17 cellular contexts compared by ENCODE assay signal in the genomic region with DNA sequence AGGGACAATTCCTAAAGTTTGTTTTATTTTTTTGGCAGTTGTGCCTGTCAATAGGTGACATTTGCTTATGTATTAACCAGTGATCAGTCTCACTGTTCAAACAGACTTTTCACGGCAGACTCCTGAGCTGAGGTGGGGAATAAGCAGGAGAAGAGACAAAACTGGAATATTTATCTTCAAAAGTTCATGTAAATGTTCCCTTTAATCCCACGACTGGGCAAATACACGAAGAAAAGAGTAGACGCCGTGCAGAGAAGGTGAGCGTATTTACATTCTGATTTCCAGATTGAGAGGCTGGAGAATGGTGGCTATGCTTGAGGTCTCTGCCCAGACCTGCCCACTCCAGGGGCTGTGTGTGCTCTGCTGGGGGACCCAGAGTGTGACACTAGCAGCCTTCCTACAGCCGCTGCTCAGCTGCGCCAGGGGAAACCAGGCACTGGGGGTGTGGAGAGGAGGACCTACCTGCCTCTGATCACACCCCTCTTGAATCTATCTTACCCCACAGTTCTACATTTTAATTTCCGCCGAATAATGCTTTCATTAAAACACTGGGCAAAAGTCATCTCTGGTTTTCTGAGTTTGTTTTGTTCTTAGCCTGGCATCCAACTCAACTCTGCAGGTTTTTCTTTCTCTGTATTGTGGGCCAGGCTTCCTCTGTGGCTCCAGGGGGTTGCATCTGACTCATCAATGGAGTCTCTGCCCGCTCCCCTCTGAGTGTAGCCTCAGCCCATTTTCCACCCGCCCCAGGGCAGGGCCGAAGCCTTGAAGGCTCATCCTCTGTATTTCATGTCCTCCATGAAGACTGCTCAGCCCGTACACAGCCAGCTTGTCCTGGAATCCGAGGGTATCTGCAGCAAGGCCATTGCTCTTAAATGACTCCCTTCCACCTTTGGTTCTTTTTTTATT.
A peak's percentile ranks its signal among the peaks of the same experiment; 100 is the strongest.
DNase-seq lines count a peak whose midpoint lies in the region; ATAC-seq, FAIRE-seq and TF ChIP-seq lines count a peak whose summit lies in the region.
"Had no signal": no experiment of that assay in that cellular context is flagged by ENCODE, and none has a peak within 500 bp of the region (broad histone marks: within the 10 kb centered on the region; RNA-seq: fewer than 3 reads in every experiment).

No MANE protein-coding gene starts in this region.

- H3K36me3 Mint-ChIP-seq in activated CD8-positive, alpha-beta T cell treated with anti-CD3 and anti-CD28 coated beads for 36 hours (ENCODE audit: low read depth), result no peaks in the 10 kb centered on the region
- peaks cover 2% of the 10 kb centered on the region for H3K36me3 Mint-ChIP-seq in activated CD8-positive, alpha-beta T cell treated with anti-CD3 and anti-CD28 coated beads, Interleukin-2, amount 10 ng/mL, durations not matched to agents 7 days and 5 days (ENCODE audit: low read depth)
- H3K36me3 Mint-ChIP-seq in glutamatergic neuron (ENCODE audit: unreplicated experiment), result no peaks in the 10 kb centered on the region

- H3K79me2 ChIP-seq in endothelial cell of umbilical vein (ENCODE audit: control insufficient read depth, insufficient read depth, low read length), result no peaks in the 10 kb centered on the region

- no peaks in the 10 kb centered on the region for H3K9me3 Mint-ChIP-seq in activated CD8-positive, alpha-beta T cell treated with anti-CD3 and anti-CD28 coated beads for 36 hours
- no peaks in the 10 kb centered on the region for H3K9me3 Mint-ChIP-seq in activated CD8-positive, alpha-beta T cell treated with anti-CD3 and anti-CD28 coated beads, Interleukin-2, amount 10 ng/mL, durations not matched to agents 7 days and 5 days (ENCODE audit: insufficient read depth)
- peaks cover 2% of the 10 kb centered on the region for H3K9me3 Mint-ChIP-seq in glutamatergic neuron (ENCODE audit: unreplicated experiment)
- H3K9me3 Mint-ChIP-seq: activated CD4-positive, alpha-beta memory T cell treated with anti-CD3 and anti-CD28 coated beads, Interleukin-2, amount 10 ng/mL, durations not matched to agents 7 days and 5 days had no signal

- FAIRE-seq in endothelial cell of umbilical vein (lab: Jason Lieb, UNC), result peak; percentile 38
- FAIRE-seq: TTC549 had no signal

- H3K4me2 ChIP-seq in endothelial cell of umbilical vein (ENCODE audit: insufficient read depth, low read length), result no peak overlapping the region

- peaks cover 31% of the 10 kb centered on the region for H3K4me1 Mint-ChIP-seq in activated CD8-positive, alpha-beta T cell treated with anti-CD3 and anti-CD28 coated beads for 36 hours (ENCODE audit: low read depth)
- H3K4me1 Mint-ChIP-seq in activated CD8-positive, alpha-beta T cell treated with anti-CD3 and anti-CD28 coated beads, Interleukin-2, amount 10 ng/mL, durations not matched to agents 7 days and 5 days (ENCODE audit: low read depth), result peaks cover 16% of the 10 kb centered on the region
- H3K4me1 Mint-ChIP-seq in glutamatergic neuron (ENCODE audit: low read depth, unreplicated experiment), result peaks cover 9% of the 10 kb centered on the region

- CTCF ChIA-PET in activated CD8-positive, alpha-beta T cell treated with anti-CD3 and anti-CD28 coated beads for 36 hours (lab: Charles Lee), result interaction anchor here (0.8 kb wide), 1 partner anchor 260 kb away, joined by 4 read pairs; no protein-coding TSS in a partner anchor
- CTCF ChIA-PET in activated CD8-positive, alpha-beta T cell treated with anti-CD3 and anti-CD28 coated beads, Interleukin-2, amount 10 ng/mL, durations not matched to agents 7 days and 5 days (lab: Charles Lee), result no interaction called here
- CTCF ChIA-PET in endothelial cell of umbilical vein (lab: Charles Lee), result interaction anchor here (1.2 to 1.4 kb wide), 3 partner anchors 8 to 263 kb away, joined by 4 to 6 read pairs (median 4); no protein-coding TSS in a partner anchor

- no peak for TF ChIP-seq POLR2A in endothelial cell of umbilical vein (IDR thresholded peaks at IDR 0.05; ENCODE audit: low read depth, low read length)

- no peaks in the 10 kb centered on the region for H3K27me3 Mint-ChIP-seq in activated CD8-positive, alpha-beta T cell treated with anti-CD3 and anti-CD28 coated beads for 36 hours
- no peaks in the 10 kb centered on the region for H3K27me3 Mint-ChIP-seq in activated CD8-positive, alpha-beta T cell treated with anti-CD3 and anti-CD28 coated beads, Interleukin-2, amount 10 ng/mL, durations not matched to agents 7 days and 5 days (ENCODE audit: low read depth)
- H3K27me3 Mint-ChIP-seq in glutamatergic neuron (ENCODE audit: unreplicated experiment), result no peaks in the 10 kb centered on the region
- H3K27me3 Mint-ChIP-seq: activated CD4-positive, alpha-beta memory T cell treated with anti-CD3 and anti-CD28 coated beads, Interleukin-2, amount 10 ng/mL, durations not matched to agents 7 days and 5 days had no signal

- H3K9me1 ChIP-seq in endothelial cell of umbilical vein (replicated peaks; ENCODE audit: control insufficient read depth, extremely low read depth, insufficient read depth, low read length), result no peaks in the 10 kb centered on the region

- no peak overlapping the region for H3K4me3 Mint-ChIP-seq in activated CD8-positive, alpha-beta T cell treated with anti-CD3 and anti-CD28 coated beads for 36 hours
- H3K4me3 Mint-ChIP-seq in activated CD8-positive, alpha-beta T cell treated with anti-CD3 and anti-CD28 coated beads, Interleukin-2, amount 10 ng/mL, durations not matched to agents 7 days and 5 days, result no peak overlapping the region
- no peak overlapping the region for H3K4me3 Mint-ChIP-seq in glutamatergic neuron (ENCODE audit: unreplicated experiment)
- H3K4me3 Mint-ChIP-seq: activated CD4-positive, alpha-beta memory T cell treated with anti-CD3 and anti-CD28 coated beads, Interleukin-2, amount 10 ng/mL, durations not matched to agents 7 days and 5 days had no signal

- H3K27me3 ChIP-seq in endothelial cell of umbilical vein (ENCODE audit: control insufficient read depth in 2 of 2, insufficient read depth in 2 of 2, low read length in 2 of 2), result no peaks in the 10 kb centered on the region
- H3K27me3 ChIP-seq in skeletal muscle tissue (ENCODE audit: control insufficient read depth in 3 of 3, insufficient read depth in 3 of 3, low read length in 3 of 3), result no peaks in the 10 kb centered on the region
- H3K27me3 ChIP-seq: body of pancreas, tibial artery had no signal

- no peak overlapping the region for H3K27ac Mint-ChIP-seq in activated CD8-positive, alpha-beta T cell treated with anti-CD3 and anti-CD28 coated beads for 36 hours
- H3K27ac Mint-ChIP-seq in activated CD8-positive, alpha-beta T cell treated with anti-CD3 and anti-CD28 coated beads, Interleukin-2, amount 10 ng/mL, durations not matched to agents 7 days and 5 days, result no peak overlapping the region
- no peak overlapping the region for H3K27ac Mint-ChIP-seq in glutamatergic neuron (ENCODE audit: unreplicated experiment)
- H3K27ac Mint-ChIP-seq: activated CD4-positive, alpha-beta memory T cell treated with anti-CD3 and anti-CD28 coated beads, Interleukin-2, amount 10 ng/mL, durations not matched to agents 7 days and 5 days had no signal

- BruUV-seq in endothelial cell of umbilical vein (replicated peaks; lab: Mats Ljungman, UMichigan), result no TSS peak

- dilution Hi-C loops in endothelial cell of umbilical vein (cut with MboI; ENCODE audit: extremely low pct_ligation_motif_present, low sequenced_read_pairs), result no loop called here

- H3K36me3 ChIP-seq in endothelial cell of umbilical vein (ENCODE audit: control insufficient read depth in 2 of 2, extremely low read depth in 1 of 2, insufficient read depth in 2 of 2, low read length in 2 of 2), result no peaks in the 10 kb centered on the region
- H3K36me3 ChIP-seq in skeletal muscle tissue (ENCODE audit: control insufficient read depth in 3 of 3, insufficient read depth in 3 of 3, low read length in 3 of 3), result no peaks in the 10 kb centered on the region
- H3K36me3 ChIP-seq: lower lobe of right lung, tibial artery had no signal

- H3K27ac ChIP-seq in endothelial cell of umbilical vein (ENCODE audit: insufficient read depth, low read depth, low read length), result peak overlapping the region; percentile 4
- H3K27ac ChIP-seq in skeletal muscle tissue (ENCODE audit: low read depth, low read length), result peak overlapping the region; percentile 48
- H3K27ac ChIP-seq: body of pancreas, lower lobe of right lung, SK-N-MC, tibial artery had no signal

- no peak for TF ChIP-seq CTCF in activated CD8-positive, alpha-beta T cell treated with anti-CD3 and anti-CD28 coated beads for 36 hours (IDR thresholded peaks at IDR 0.05)
- TF ChIP-seq CTCF in endothelial cell of umbilical vein (IDR thresholded peaks at IDR 0.05; ENCODE audit: extremely low read depth in 1 of 2, insufficient read depth in 1 of 2, low read depth in 1 of 2, low read length in 2 of 2), result no peak
- TF ChIP-seq CTCF in glutamatergic neuron (IDR thresholded peaks at IDR 0.05; ENCODE audit: partially characterized antibody, unreplicated experiment), result no peak

- peak; percentile 79 for ATAC-seq in activated CD8-positive, alpha-beta T cell treated with anti-CD3 and anti-CD28 coated beads for 36 hours
- ATAC-seq in activated CD8-positive, alpha-beta T cell treated with anti-CD3 and anti-CD28 coated beads, Interleukin-2, amount 10 ng/mL, durations not matched to agents 7 days and 5 days, result no peak

- H3K9me3 ChIP-seq in endothelial cell of umbilical vein (replicated peaks; ENCODE audit: control insufficient read depth, insufficient read depth, low read length) (no peaks in the 10 kb centered on the region), skeletal muscle tissue (ENCODE audit: control insufficient read depth in 3 of 3, low read length in 3 of 3) (no peaks in the 10 kb centered on the region)
- H3K9me3 ChIP-seq: body of pancreas, lower lobe of right lung, tibial artery had no signal

- intact Hi-C loops in activated CD8-positive, alpha-beta T cell treated with anti-CD3 and anti-CD28 coated beads for 36 hours (cut with micrococcal nuclease), result no loop called here
- intact Hi-C loops in endothelial cell of umbilical vein (cut with micrococcal nuclease), result no loop called here

- no peaks in the 10 kb centered on the region for H4K20me1 ChIP-seq in endothelial cell of umbilical vein (replicated peaks; ENCODE audit: control insufficient read depth, extremely low read depth, insufficient read depth, low read length)

- POLR2A ChIA-PET in activated CD8-positive, alpha-beta T cell treated with anti-CD3 and anti-CD28 coated beads for 36 hours (lab: Charles Lee), result no interaction called here
- POLR2A ChIA-PET in activated CD8-positive, alpha-beta T cell treated with anti-CD3 and anti-CD28 coated beads, Interleukin-2, amount 10 ng/mL, durations not matched to agents 7 days and 5 days (lab: Charles Lee), result interaction anchor here (0.6 kb wide), 1 partner anchor 17 kb away, joined by 3 read pairs; no protein-coding TSS in a partner anchor
- POLR2A ChIA-PET in endothelial cell of umbilical vein (lab: Charles Lee), result no interaction called here

- no peak overlapping the region for H2AFZ ChIP-seq in endothelial cell of umbilical vein (ENCODE audit: low read depth, low read length)

- peaks cover 8% of the 10 kb centered on the region for H3K4me1 ChIP-seq in endothelial cell of umbilical vein (ENCODE audit: control insufficient read depth, extremely low read depth, insufficient read depth, low read length)
- H3K4me1 ChIP-seq in skeletal muscle tissue (ENCODE audit: control insufficient read depth in 3 of 3, insufficient read depth in 3 of 3, low read length in 3 of 3), result peaks cover 15 to 21% (median 19%) of the 10 kb centered on the region in 3 donors
- H3K4me1 ChIP-seq: body of pancreas had no signal

- DNase-seq in activated CD8-positive, alpha-beta T cell treated with anti-CD3 and anti-CD28 coated beads for 36 hours, result peak; percentile 36
- no peak for DNase-seq in activated CD8-positive, alpha-beta T cell treated with anti-CD3 and anti-CD28 coated beads, Interleukin-2, amount 10 ng/mL, durations not matched to agents 7 days and 5 days
- DNase-seq in NCI-H526 (lab: John Stamatoyannopoulos, UW) (peak; percentile 19 to 66), endothelial cell of umbilical vein (ENCODE audit: low read depth, low spot score) (peak; percentile 20), glutamatergic neuron (no peak), NCI-H128 (lab: John Stamatoyannopoulos, UW; ENCODE audit: unreplicated experiment) (no peak)
- no peak for DNase-seq in stimulated activated CD4-positive, alpha-beta T cell treated with anti-CD3 and anti-CD28 coated beads, Interleukin-12 subunit alpha, Interleukin-12 subunit beta, amount 100 ng/mL, for 4 hours
- DNase-seq: ACHN; activated CD4-positive, alpha-beta memory T cell treated with anti-CD3 and anti-CD28 coated beads, Interleukin-2, amount 10 ng/mL, durations not matched to agents 7 days and 5 days; activated gamma-delta T cell; body of pancreas; GF-D8; lower lobe of right lung; tibial artery had no signal

- H3K9ac ChIP-seq in endothelial cell of umbilical vein (replicated peaks; ENCODE audit: extremely low read depth, insufficient read depth, low read length) (no peak overlapping the region), skeletal muscle tissue (ENCODE audit: low read depth in 1 of 3, low read length in 3 of 3) (no peak overlapping the region)

- no peak overlapping the region for H3K4me3 ChIP-seq in endothelial cell of umbilical vein (replicated peaks in 1 of 3; ENCODE audit: insufficient read depth in 1 of 3, low read depth in 1 of 3, low read length in 3 of 3)
- no peak overlapping the region for H3K4me3 ChIP-seq in skeletal muscle tissue (ENCODE audit: low read length in 3 of 3)
- H3K4me3 ChIP-seq: body of pancreas, lower lobe of right lung, SK-N-MC, tibial artery had no signal

Comparison
In these comparisons a context has a peak if more than half of its experiments do, and no peak if none do; other contexts are left out.
1. DNase-seq: peak in activated CD8-positive, alpha-beta T cell treated with anti-CD3 and anti-CD28 coated beads for 36 hours (single experiment), NCI-H526 (2 of 2) and endothelial cell of umbilical vein (single experiment); none in activated CD8-positive, alpha-beta T cell treated with anti-CD3 and anti-CD28 coated beads, Interleukin-2, amount 10 ng/mL, durations not matched to agents 7 days and 5 days (single experiment), glutamatergic neuron (single experiment), stimulated activated CD4-positive, alpha-beta T cell treated with anti-CD3 and anti-CD28 coated beads, Interleukin-12 subunit alpha, Interleukin-12 subunit beta, amount 100 ng/mL, for 4 hours (single experiment) and NCI-H128 (single experiment).